ENCODE assay signal across 2 cellular contexts in genomic region chr7:55254242-55254595, GRCh38.
TF ChIP-seq lines count a peak whose summit lies in the region.

No MANE protein-coding gene starts in this region.

TF ChIP-seq in IMR-90, 13 proteins besides CTCF, POLR2A, EP300 and RAD21:
- TF ChIP-seq MXI1 (IDR thresholded peaks at IDR 0.05; ENCODE audit: borderline replicate concordance, low read depth, low read length) (no peak), MAFK (IDR thresholded peaks at IDR 0.05; ENCODE audit: low read depth, low read length) (no peak), CEBPB (IDR thresholded peaks at IDR 0.05; ENCODE audit: low read depth, low read length) (no peak), SMC3 (IDR thresholded peaks at IDR 0.05; ENCODE audit: low read depth, low read length) (no peak), RFX5 (IDR thresholded peaks at IDR 0.05; ENCODE audit: low read depth, low read length) (no peak), RCOR1 (IDR thresholded peaks at IDR 0.05; ENCODE audit: insufficient replicate concordance, low read length) (no peak), MAZ (IDR thresholded peaks at IDR 0.05; ENCODE audit: borderline replicate concordance, low read depth, low read length) (no peak), FOS (IDR thresholded peaks at IDR 0.05; ENCODE audit: low read depth, low read length) (no peak), NFE2L2 (IDR thresholded peaks at IDR 0.05; ENCODE audit: low read depth, low read length) (no peak), CHD1 (IDR thresholded peaks at IDR 0.05; ENCODE audit: low read depth, low read length) (no peak), BHLHE40 (IDR thresholded peaks at IDR 0.05; ENCODE audit: low read depth, low read length) (no peak)
- TF ChIP-seq, protein P1, sequence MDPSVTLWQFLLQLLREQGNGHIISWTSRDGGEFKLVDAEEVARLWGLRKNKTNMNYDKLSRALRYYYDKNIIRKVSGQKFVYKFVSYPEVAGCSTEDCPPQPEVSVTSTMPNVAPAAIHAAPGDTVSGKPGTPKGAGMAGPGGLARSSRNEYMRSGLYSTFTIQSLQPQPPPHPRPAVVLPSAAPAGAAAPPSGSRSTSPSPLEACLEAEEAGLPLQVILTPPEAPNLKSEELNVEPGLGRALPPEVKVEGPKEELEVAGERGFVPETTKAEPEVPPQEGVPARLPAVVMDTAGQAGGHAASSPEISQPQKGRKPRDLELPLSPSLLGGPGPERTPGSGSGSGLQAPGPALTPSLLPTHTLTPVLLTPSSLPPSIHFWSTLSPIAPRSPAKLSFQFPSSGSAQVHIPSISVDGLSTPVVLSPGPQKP (IDR thresholded peaks at IDR 0.05; ENCODE audit: borderline replicate concordance, low read depth, low read length), result no peak
- TF ChIP-seq, protein P2, sequence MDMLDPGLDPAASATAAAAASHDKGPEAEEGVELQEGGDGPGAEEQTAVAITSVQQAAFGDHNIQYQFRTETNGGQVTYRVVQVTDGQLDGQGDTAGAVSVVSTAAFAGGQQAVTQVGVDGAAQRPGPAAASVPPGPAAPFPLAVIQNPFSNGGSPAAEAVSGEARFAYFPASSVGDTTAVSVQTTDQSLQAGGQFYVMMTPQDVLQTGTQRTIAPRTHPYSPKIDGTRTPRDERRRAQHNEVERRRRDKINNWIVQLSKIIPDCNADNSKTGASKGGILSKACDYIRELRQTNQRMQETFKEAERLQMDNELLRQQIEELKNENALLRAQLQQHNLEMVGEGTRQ (IDR thresholded peaks at IDR 0.05; ENCODE audit: low read depth, low read length), result no peak

TF ChIP-seq in H1, 55 proteins besides CTCF, POLR2A, EP300 and RAD21:
- TF ChIP-seq BACH1 (IDR thresholded peaks at IDR 0.05; ENCODE audit: low read length) (no peak), MAX (IDR thresholded peaks at IDR 0.05) (no peak)
